In genomic region chr4:66071911-66072310, GRCh38 we compare ENCODE assay signal across 22 cellular contexts.
DNase-seq lines count a peak whose midpoint lies in the region; ATAC-seq and TF ChIP-seq lines count a peak whose summit lies in the region.
"Had no signal": no experiment of that assay in that cellular context is flagged by ENCODE, and none has a peak within 500 bp of the region (broad histone marks: within the 10 kb centered on the region; RNA-seq: fewer than 3 reads in every experiment).

No MANE protein-coding gene starts in this region.

- no peak for TF ChIP-seq CTCF in fibroblast of pulmonary artery (IDR thresholded peaks at IDR 0.05; ENCODE audit: low read length, missing control alignments)

- no peaks in the 10 kb centered on the region for H3K4me1 ChIP-seq in adipocyte (ENCODE audit: control insufficient read depth, insufficient read depth, low read length)
- H3K4me1 ChIP-seq: A549; BE2C; BLaER1 treated with 17β-estradiol and CSF1 and Interleukin-3, amounts not matched to agents 10 nM and 100 nM; HAP-1 had no signal

- no peaks in the 10 kb centered on the region for H3K36me3 ChIP-seq in adipocyte (ENCODE audit: control insufficient read depth, insufficient read depth, low read length, severe bottlenecking)
- H3K36me3 ChIP-seq: BE2C; BLaER1 treated with 17β-estradiol and CSF1 and Interleukin-3, amounts not matched to agents 10 nM and 100 nM; HAP-1 had no signal

- DNase-seq in adipocyte (ENCODE audit: low read depth) (peak; percentile 7), astrocyte of the hippocampus (ENCODE audit: low read depth, low spot score) (peak; percentile 60), fibroblast of pulmonary artery (ENCODE audit: low read depth) (peak; percentile 35), hippocampal formation (lab: John Stamatoyannopoulos, UW) (no peak)
- DNase-seq: 8988T; ACHN; AML-193; BE2C; CD4-positive, alpha-beta T cell; CD8-positive, alpha-beta memory T cell; DMS 273 treated with DMSO at 0.1 percent for 48 hours; DMS79; EL; GDM1; HFFc6 had no signal

- H3K9me3 ChIP-seq in adipocyte (ENCODE audit: control insufficient read depth, low read length) = no peaks in the 10 kb centered on the region
- H3K9me3 ChIP-seq: BE2C; BLaER1 treated with 17β-estradiol and CSF1 and Interleukin-3, amounts not matched to agents 10 nM and 100 nM; HAP-1 had no signal

- H3K4me3 ChIP-seq in adipocyte (ENCODE audit: low read length) (no peak overlapping the region), fibroblast of pulmonary artery (replicated peaks; ENCODE audit: low read depth, low read length) (no peak overlapping the region)
- H3K4me3 ChIP-seq: A549; BLaER1 treated with 17β-estradiol and CSF1 and Interleukin-3, amounts not matched to agents 10 nM and 100 nM; GM12878; GM23338; HAP-1 had no signal

- H3K27me3 ChIP-seq in adipocyte (replicated peaks; ENCODE audit: control insufficient read depth, insufficient read depth, low read length) = no peaks in the 10 kb centered on the region
- H3K27me3 ChIP-seq: BE2C; BLaER1 treated with 17β-estradiol and CSF1 and Interleukin-3, amounts not matched to agents 10 nM and 100 nM had no signal

- no peak for ATAC-seq in HG02759 (IDR thresholded peaks at IDR 0.05; ENCODE audit: unreplicated experiment)
- ATAC-seq in GM19455 (IDR thresholded peaks at IDR 0.05; ENCODE audit: unreplicated experiment) = no peak
- ATAC-seq: A549, GM12878, GM23338 had no signal

- no peak overlapping the region for H3K9ac ChIP-seq in adipocyte (ENCODE audit: low read length)
- H3K9ac ChIP-seq: BLaER1 treated with 17β-estradiol and CSF1 and Interleukin-3, amounts not matched to agents 10 nM and 100 nM had no signal

Comparison
In these comparisons a context has a peak if more than half of its experiments do, and no peak if none do; other contexts are left out.
1. DNase-seq: peak in adipocyte (single experiment), astrocyte of the hippocampus (single experiment) and fibroblast of pulmonary artery (single experiment); none in hippocampal formation (0 of 2).